Comparison of ENCODE assay signal across 13 cellular contexts in the genomic region with DNA sequence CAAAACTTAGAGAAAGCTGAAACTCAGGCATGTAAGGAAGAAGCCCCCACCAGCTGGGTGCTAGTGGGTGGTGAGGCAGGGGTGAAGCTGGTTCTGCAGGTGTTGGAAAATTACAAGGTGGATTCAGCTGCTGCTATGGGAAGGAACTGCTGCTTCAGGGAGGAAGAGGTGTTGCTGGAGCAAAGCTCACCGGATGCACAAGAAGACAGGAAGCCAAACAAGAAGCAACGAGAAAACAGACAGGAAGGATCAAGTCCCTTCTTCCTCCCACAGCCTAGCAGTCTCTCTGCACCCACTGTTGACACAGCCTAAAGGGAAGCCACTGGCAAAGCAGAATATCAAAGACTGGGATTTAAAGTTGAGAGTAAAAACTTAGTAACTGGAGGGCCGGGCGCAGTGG.
DNase-seq lines count a peak whose midpoint lies in the region; ATAC-seq and TF ChIP-seq lines count a peak whose summit lies in the region.
"Had no signal": no experiment of that assay in that cellular context is flagged by ENCODE, and none has a peak within 500 bp of the region (broad histone marks: within the 10 kb centered on the region; RNA-seq: fewer than 3 reads in every experiment).

No MANE protein-coding gene starts in this region.

- H3K27ac ChIP-seq in osteoblast (ENCODE audit: low read depth, low read length), result no peak overlapping the region
- H3K27ac ChIP-seq: hepatocyte, thoracic aorta had no signal

- no peaks in the 10 kb centered on the region for H3K36me3 Mint-ChIP-seq in activated naive CD8-positive, alpha-beta T cell
- no peaks in the 10 kb centered on the region for H3K36me3 Mint-ChIP-seq in activated naive CD8-positive, alpha-beta T cell treated with anti-CD3 and anti-CD28 coated beads for 36 hours
- no peaks in the 10 kb centered on the region for H3K36me3 Mint-ChIP-seq in IgD-negative memory B cell
- no peaks in the 10 kb centered on the region for H3K36me3 Mint-ChIP-seq in activated T-helper 17 cell treated with anti-CD3 and anti-CD28 coated beads, Interleukin-2, amount 50 U/mL, for 72 hours (ENCODE audit: low read depth)

- H3K9me3 ChIP-seq in osteoblast (ENCODE audit: low read depth, low read length), result no peaks in the 10 kb centered on the region
- H3K9me3 ChIP-seq: BE2C, thoracic aorta had no signal

- no peaks in the 10 kb centered on the region for H3K27me3 Mint-ChIP-seq in activated naive CD8-positive, alpha-beta T cell
- no peaks in the 10 kb centered on the region for H3K27me3 Mint-ChIP-seq in activated naive CD8-positive, alpha-beta T cell treated with anti-CD3 and anti-CD28 coated beads for 36 hours
- no peaks in the 10 kb centered on the region for H3K27me3 Mint-ChIP-seq in IgD-negative memory B cell
- no peaks in the 10 kb centered on the region for H3K27me3 Mint-ChIP-seq in activated T-helper 17 cell treated with anti-CD3 and anti-CD28 coated beads, Interleukin-2, amount 50 U/mL, for 72 hours

- H2AFZ ChIP-seq in osteoblast (ENCODE audit: low read length), result peak overlapping the region; percentile 30
- H2AFZ ChIP-seq: hepatocyte had no signal

- no peak for ATAC-seq in activated T-helper 17 cell treated with anti-CD3 and anti-CD28 coated beads, Interleukin-2, amount 50 U/mL, for 72 hours (replicated peaks)
- ATAC-seq: left cardiac atrium had no signal

- peak overlapping the region; percentile 88 for H3K27ac Mint-ChIP-seq in activated naive CD8-positive, alpha-beta T cell
- H3K27ac Mint-ChIP-seq in activated naive CD8-positive, alpha-beta T cell treated with anti-CD3 and anti-CD28 coated beads for 36 hours, result no peak overlapping the region
- peak overlapping the region in 1 of 3 donors; percentile 59 for H3K27ac Mint-ChIP-seq in IgD-negative memory B cell
- H3K27ac Mint-ChIP-seq in activated T-helper 17 cell treated with anti-CD3 and anti-CD28 coated beads, Interleukin-2, amount 50 U/mL, for 72 hours, result no peak overlapping the region

- no peaks in the 10 kb centered on the region for H3K36me3 ChIP-seq in osteoblast (ENCODE audit: insufficient read depth, low read length)
- H3K36me3 ChIP-seq: BE2C, thoracic aorta had no signal

- H3K79me2 ChIP-seq in osteoblast (ENCODE audit: insufficient read depth, low read length), result no peaks in the 10 kb centered on the region
- H3K79me2 ChIP-seq: hepatocyte had no signal

- no peaks in the 10 kb centered on the region for H3K27me3 ChIP-seq in osteoblast (ENCODE audit: insufficient read depth, low read length)
- H3K27me3 ChIP-seq: BE2C, hepatocyte had no signal

- no peaks in the 10 kb centered on the region for H4K20me1 ChIP-seq in osteoblast (ENCODE audit: insufficient read depth, low read length)

- H3K4me1 Mint-ChIP-seq in activated naive CD8-positive, alpha-beta T cell (ENCODE audit: low read depth), result peaks cover 16% of the 10 kb centered on the region
- H3K4me1 Mint-ChIP-seq in activated naive CD8-positive, alpha-beta T cell treated with anti-CD3 and anti-CD28 coated beads for 36 hours, result peaks cover 6% of the 10 kb centered on the region
- peaks cover 2 to 5% (median 4%) of the 10 kb centered on the region in 3 donors for H3K4me1 Mint-ChIP-seq in IgD-negative memory B cell
- H3K4me1 Mint-ChIP-seq in activated T-helper 17 cell treated with anti-CD3 and anti-CD28 coated beads, Interleukin-2, amount 50 U/mL, for 72 hours, result peaks cover 4% of the 10 kb centered on the region

- DNase-seq in activated naive CD8-positive, alpha-beta T cell treated with anti-CD3 and anti-CD28 coated beads for 36 hours, result no peak
- DNase-seq in osteoblast (ENCODE audit: insufficient read length, low spot score, missing footprints), result no peak
- no peak for DNase-seq in HPDE6-E6E7 (ENCODE audit: extremely low spot score)
- no peak for DNase-seq in GM19240 (ENCODE audit: insufficient read length, low spot score)
- no peak for DNase-seq in NCI-H2029 treated with DMSO at 0.1 percent for 48 hours (lab: John Stamatoyannopoulos, UW)
- DNase-seq: BE2C, left cardiac atrium, T-helper 9 cell had no signal

- H3K4me3 Mint-ChIP-seq in activated naive CD8-positive, alpha-beta T cell, result no peak overlapping the region
- H3K4me3 Mint-ChIP-seq in activated naive CD8-positive, alpha-beta T cell treated with anti-CD3 and anti-CD28 coated beads for 36 hours, result no peak overlapping the region
- H3K4me3 Mint-ChIP-seq in IgD-negative memory B cell, result peak overlapping the region in 3 of 4 donors; percentile 33 to 56 (median 48)
- peak overlapping the region; percentile 27 for H3K4me3 Mint-ChIP-seq in activated T-helper 17 cell treated with anti-CD3 and anti-CD28 coated beads, Interleukin-2, amount 50 U/mL, for 72 hours

- H3K4me1 ChIP-seq in osteoblast (ENCODE audit: insufficient read depth, low read length), result peaks cover 8% of the 10 kb centered on the region

- no peak overlapping the region for H3K4me2 ChIP-seq in osteoblast (ENCODE audit: insufficient read depth, low read length)
- H3K4me2 ChIP-seq: hepatocyte had no signal

- H3K9me3 Mint-ChIP-seq in activated naive CD8-positive, alpha-beta T cell (ENCODE audit: low read depth), result no peaks in the 10 kb centered on the region
- peaks cover under 1% of the 10 kb centered on the region for H3K9me3 Mint-ChIP-seq in activated naive CD8-positive, alpha-beta T cell treated with anti-CD3 and anti-CD28 coated beads for 36 hours
- no peaks in the 10 kb centered on the region for H3K9me3 Mint-ChIP-seq in IgD-negative memory B cell
- H3K9me3 Mint-ChIP-seq in activated T-helper 17 cell treated with anti-CD3 and anti-CD28 coated beads, Interleukin-2, amount 50 U/mL, for 72 hours, result no peaks in the 10 kb centered on the region

- H3K4me3 ChIP-seq in osteoblast (ENCODE audit: insufficient read depth, low read length), result no peak overlapping the region
- H3K4me3 ChIP-seq: hepatocyte, thoracic aorta had no signal

- TF ChIP-seq CTCF in osteoblast (IDR thresholded peaks at IDR 0.05; ENCODE audit: extremely low read depth, low read depth, low read length), result no peak

Comparison
In these comparisons a context has a peak if more than half of its experiments do, and no peak if none do; other contexts are left out.
1. H3K4me3 Mint-ChIP-seq: peak in IgD-negative memory B cell (3 of 4) and activated T-helper 17 cell treated with anti-CD3 and anti-CD28 coated beads, Interleukin-2, amount 50 U/mL, for 72 hours (single experiment); none in activated naive CD8-positive, alpha-beta T cell (single experiment) and activated naive CD8-positive, alpha-beta T cell treated with anti-CD3 and anti-CD28 coated beads for 36 hours (single experiment).